ENCODE assay signal across 8 cellular contexts in the genomic region with DNA sequence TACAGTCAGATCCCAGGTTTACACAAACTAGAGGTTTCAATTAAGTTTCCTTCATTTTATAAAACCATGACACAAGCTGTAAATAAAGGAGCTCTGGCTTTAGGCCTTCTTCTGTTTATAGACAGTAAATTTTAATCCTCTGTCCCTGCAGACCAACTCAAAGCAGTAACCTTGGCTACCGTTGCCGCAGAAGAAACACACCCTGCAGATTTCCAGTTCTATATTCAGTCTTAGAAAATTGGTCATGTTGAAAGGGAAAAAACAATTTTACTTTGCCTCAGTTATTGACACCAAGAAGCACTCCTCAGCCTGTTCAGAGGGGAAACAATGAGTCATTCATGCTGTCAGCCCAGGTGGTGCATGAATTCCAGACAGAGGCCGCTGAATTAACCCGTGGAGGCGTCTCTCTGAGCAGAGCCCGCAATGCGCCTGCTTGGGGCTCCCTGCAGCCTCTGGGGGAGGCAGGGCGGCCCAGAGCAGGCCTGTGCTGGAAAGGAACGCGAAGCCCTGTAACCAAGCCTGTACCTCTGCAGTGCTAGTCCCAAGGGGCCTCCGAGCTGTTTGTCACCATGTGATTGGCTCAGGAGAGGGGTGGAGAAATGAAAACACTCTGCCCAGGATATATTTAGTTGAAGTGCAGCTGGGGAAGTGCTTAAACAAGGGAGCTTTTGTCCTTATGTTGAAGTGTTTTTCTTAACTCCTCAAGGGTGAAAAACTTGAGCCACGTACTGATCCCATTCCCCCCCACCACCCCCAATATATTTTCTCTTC.
DNase-seq lines count a peak whose midpoint lies in the region; ATAC-seq and TF ChIP-seq lines count a peak whose summit lies in the region.

No MANE protein-coding gene starts in this region.

- TF ChIP-seq POLR2A in erythroblast (IDR thresholded peaks at IDR 0.05; ENCODE audit: low read length) = peak; percentile 89

- DNase-seq in DMS153 (lab: John Stamatoyannopoulos, UW) = peak; percentile 94
- peak; percentile 85 for DNase-seq in OCI-M2 (lab: John Stamatoyannopoulos, UW; ENCODE audit: unreplicated experiment)
- peak; percentile 87 for DNase-seq in activated T-cell treated with anti-CD3 and anti-CD28 coated beads, Interleukin-2, amount 50 U/mL, for 1 hour
- peak; percentile 92 to 94 for DNase-seq in erythroblast (lab: John Stamatoyannopoulos, UW)
- peak; percentile 99 for DNase-seq in myocyte (ENCODE audit: low read depth)
- DNase-seq in stimulated activated CD8-positive, alpha-beta memory T cell treated with anti-CD3 and anti-CD28 coated beads, Interleukin-7, amount 100 ng/mL, for 4 hours (ENCODE audit: low read depth in 2 of 2) = peak; percentile 82 to 86

- peak; percentile 85; the same call in 1 of the 2 replicates for TF ChIP-seq EP300 in Ishikawa (IDR thresholded peaks at IDR 0.05; ENCODE audit: borderline replicate concordance)

- no peak for TF ChIP-seq RAD21 in Ishikawa (IDR thresholded peaks at IDR 0.05; ENCODE audit: low read depth)

- peak; percentile 95 for ATAC-seq in GM21619 (IDR thresholded peaks at IDR 0.05; ENCODE audit: unreplicated experiment)

TF ChIP-seq in Ishikawa, 13 proteins besides CTCF, POLR2A, EP300 and RAD21:
- TF ChIP-seq EGR1 (IDR thresholded peaks at IDR 0.05) = no peak
- TF ChIP-seq CEBPB (IDR thresholded peaks at IDR 0.05) = no peak
- TF ChIP-seq, protein P1, sequence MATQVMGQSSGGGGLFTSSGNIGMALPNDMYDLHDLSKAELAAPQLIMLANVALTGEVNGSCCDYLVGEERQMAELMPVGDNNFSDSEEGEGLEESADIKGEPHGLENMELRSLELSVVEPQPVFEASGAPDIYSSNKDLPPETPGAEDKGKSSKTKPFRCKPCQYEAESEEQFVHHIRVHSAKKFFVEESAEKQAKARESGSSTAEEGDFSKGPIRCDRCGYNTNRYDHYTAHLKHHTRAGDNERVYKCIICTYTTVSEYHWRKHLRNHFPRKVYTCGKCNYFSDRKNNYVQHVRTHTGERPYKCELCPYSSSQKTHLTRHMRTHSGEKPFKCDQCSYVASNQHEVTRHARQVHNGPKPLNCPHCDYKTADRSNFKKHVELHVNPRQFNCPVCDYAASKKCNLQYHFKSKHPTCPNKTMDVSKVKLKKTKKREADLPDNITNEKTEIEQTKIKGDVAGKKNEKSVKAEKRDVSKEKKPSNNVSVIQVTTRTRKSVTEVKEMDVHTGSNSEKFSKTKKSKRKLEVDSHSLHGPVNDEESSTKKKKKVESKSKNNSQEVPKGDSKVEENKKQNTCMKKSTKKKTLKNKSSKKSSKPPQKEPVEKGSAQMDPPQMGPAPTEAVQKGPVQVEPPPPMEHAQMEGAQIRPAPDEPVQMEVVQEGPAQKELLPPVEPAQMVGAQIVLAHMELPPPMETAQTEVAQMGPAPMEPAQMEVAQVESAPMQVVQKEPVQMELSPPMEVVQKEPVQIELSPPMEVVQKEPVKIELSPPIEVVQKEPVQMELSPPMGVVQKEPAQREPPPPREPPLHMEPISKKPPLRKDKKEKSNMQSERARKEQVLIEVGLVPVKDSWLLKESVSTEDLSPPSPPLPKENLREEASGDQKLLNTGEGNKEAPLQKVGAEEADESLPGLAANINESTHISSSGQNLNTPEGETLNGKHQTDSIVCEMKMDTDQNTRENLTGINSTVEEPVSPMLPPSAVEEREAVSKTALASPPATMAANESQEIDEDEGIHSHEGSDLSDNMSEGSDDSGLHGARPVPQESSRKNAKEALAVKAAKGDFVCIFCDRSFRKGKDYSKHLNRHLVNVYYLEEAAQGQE (IDR thresholded peaks at IDR 0.05; ENCODE audit: low read depth) = no peak
- TF ChIP-seq YY1 (IDR thresholded peaks at IDR 0.05; ENCODE audit: low read depth) = no peak
- peak; percentile 45; the same call in 1 of the 2 replicates for TF ChIP-seq TAF1 (IDR thresholded peaks at IDR 0.05; ENCODE audit: low read depth)
- TF ChIP-seq, protein P2, sequence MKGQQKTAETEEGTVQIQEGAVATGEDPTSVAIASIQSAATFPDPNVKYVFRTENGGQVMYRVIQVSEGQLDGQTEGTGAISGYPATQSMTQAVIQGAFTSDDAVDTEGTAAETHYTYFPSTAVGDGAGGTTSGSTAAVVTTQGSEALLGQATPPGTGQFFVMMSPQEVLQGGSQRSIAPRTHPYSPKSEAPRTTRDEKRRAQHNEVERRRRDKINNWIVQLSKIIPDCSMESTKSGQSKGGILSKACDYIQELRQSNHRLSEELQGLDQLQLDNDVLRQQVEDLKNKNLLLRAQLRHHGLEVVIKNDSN (IDR thresholded peaks at IDR 0.05) = peak; percentile 28; the same call in 1 of the 2 replicates
- no peak; the same call in 1 of the 2 replicates for TF ChIP-seq FOXM1 (IDR thresholded peaks at IDR 0.05; ENCODE audit: borderline replicate concordance, low read depth)
- TF ChIP-seq TEAD4 (IDR thresholded peaks at IDR 0.05) = peak; percentile 84
- peak; percentile 52 for TF ChIP-seq NFIC (IDR thresholded peaks at IDR 0.05)
- TF ChIP-seq TCF12 (IDR thresholded peaks at IDR 0.05; ENCODE audit: low read depth) = peak; percentile 94
- TF ChIP-seq CREB1 (IDR thresholded peaks at IDR 0.05; ENCODE audit: low read depth) = no peak
- TF ChIP-seq, protein P3, sequence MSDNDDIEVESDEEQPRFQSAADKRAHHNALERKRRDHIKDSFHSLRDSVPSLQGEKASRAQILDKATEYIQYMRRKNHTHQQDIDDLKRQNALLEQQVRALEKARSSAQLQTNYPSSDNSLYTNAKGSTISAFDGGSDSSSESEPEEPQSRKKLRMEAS (IDR thresholded peaks at IDR 0.05) = peak; percentile 84
- TF ChIP-seq ZBTB7A (IDR thresholded peaks at IDR 0.05; ENCODE audit: low read depth) = no peak
TF ChIP-seq in Ishikawa: peak in this region for 6.

Comparison
In these comparisons a context has a peak if more than half of its experiments do, and no peak if none do; other contexts are left out.
1. Peak in every context shown above with its lines: DNase-seq and ATAC-seq.